Comparison of ENCODE assay signal across 30 cellular contexts in the genomic region with DNA sequence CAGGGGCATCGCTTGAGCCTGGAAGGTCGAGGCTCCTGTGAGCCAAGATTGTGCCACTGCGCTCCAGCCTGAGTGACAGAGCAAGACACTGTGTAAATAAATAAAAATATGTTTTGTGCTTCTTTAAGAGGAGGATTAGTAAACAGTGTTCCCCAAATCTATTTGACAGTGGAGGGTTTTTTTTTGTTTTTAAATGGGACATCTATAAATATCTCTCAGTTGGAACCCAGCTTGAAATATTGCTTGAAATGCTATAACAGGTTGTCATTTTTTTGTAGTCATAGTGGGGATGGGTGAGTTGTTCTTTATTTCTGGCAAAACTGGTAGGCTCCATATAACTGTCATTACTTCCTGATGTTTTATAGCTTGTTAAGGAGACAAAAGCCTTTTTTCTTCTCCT.
"Had no signal": no experiment of that assay in that cellular context is flagged by ENCODE, and none has a peak within 500 bp of the region (broad histone marks: within the 10 kb centered on the region; RNA-seq: fewer than 3 reads in every experiment).

No MANE protein-coding gene starts in this region.

- H3K4me1 ChIP-seq: breast epithelium, gastrocnemius medialis had no signal

- ATAC-seq: activated naive CD4-positive, alpha-beta T cell treated with anti-CD3 and anti-CD28 coated beads, Interleukin-2, amount 50 U/mL, for 72 hours; activated T-cell treated with anti-CD3 and anti-CD28 coated beads, Interleukin-2, amount 50 U/mL, for 72 hours; gastrocnemius medialis; WTC11 had no signal

- H3K36me3 ChIP-seq: ascending aorta, breast epithelium, cardiac muscle cell, esophagus squamous epithelium, gastrocnemius medialis, heart left ventricle had no signal

- H3K9me3 ChIP-seq: ascending aorta, breast epithelium, esophagus squamous epithelium, gastrocnemius medialis, heart left ventricle had no signal

- H3K4me3 ChIP-seq: ascending aorta, breast epithelium, cardiac muscle cell, esophagus squamous epithelium, gastrocnemius medialis, heart left ventricle had no signal

- H3K27me3 ChIP-seq: ascending aorta, breast epithelium, cardiac muscle cell, esophagus squamous epithelium, gastrocnemius medialis, heart left ventricle had no signal

- FAIRE-seq: colon, endometrium, endothelial cell of umbilical vein had no signal

- DNase-seq: activated CD4-positive, alpha-beta memory T cell treated with anti-CD3 and anti-CD28 coated beads, Interleukin-2, amount 10 ng/mL, durations not matched to agents 7 days and 5 days; activated CD4-positive, alpha-beta T cell treated with anti-CD3 and anti-CD28 coated beads for 1 hour; activated CD4-positive, alpha-beta T cell treated with anti-CD3 and anti-CD28 coated beads for 4 hours; activated CD4-positive, alpha-beta T cell treated with anti-CD3 and anti-CD28 coated beads, Interleukin-2, amount 10 ng/mL, durations not matched to agents 7 days and 5 days; activated CD4-positive, alpha-beta T cell treated with anti-CD3 and anti-CD28 coated beads, Interleukin-2, amount 50 U/mL, for 4 hours; activated CD8-positive, alpha-beta memory T cell treated with anti-CD3 and anti-CD28 coated beads, Interleukin-2, amount 50 U/mL, for 48 hours; activated gamma-delta T cell; activated naive CD4-positive, alpha-beta T cell; activated naive CD4-positive, alpha-beta T cell treated with anti-CD3 and anti-CD28 coated beads, Interleukin-2, amount 10 ng/mL, durations not matched to agents 7 days and 5 days; activated naive CD8-positive, alpha-beta T cell treated with anti-CD3 and anti-CD28 coated beads, Interleukin-2, amount 10 ng/mL, durations not matched to agents 7 days and 5 days; activated T-cell treated with anti-CD3 and anti-CD28 coated beads for 4 hours; activated T-cell treated with anti-CD3 and anti-CD28 coated beads, Interleukin-2, amount 50 U/mL, for 24 hours; activated T-cell treated with anti-CD3 and anti-CD28 coated beads, Interleukin-2, amount 50 U/mL, for 72 hours; central memory CD4-positive, alpha-beta T cell; cortex of kidney; effector CD8-positive, alpha-beta T cell; esophagus squamous epithelium; gastrocnemius medialis; glutamatergic neuron; heart left ventricle; T-helper 2 cell had no signal

- H3K27ac ChIP-seq: ascending aorta, breast epithelium, cardiac muscle cell, epithelial cell of prostate, esophagus squamous epithelium, gastrocnemius medialis, heart left ventricle had no signal
